ENCODE assay signal across 10 cellular contexts in the genomic region with DNA sequence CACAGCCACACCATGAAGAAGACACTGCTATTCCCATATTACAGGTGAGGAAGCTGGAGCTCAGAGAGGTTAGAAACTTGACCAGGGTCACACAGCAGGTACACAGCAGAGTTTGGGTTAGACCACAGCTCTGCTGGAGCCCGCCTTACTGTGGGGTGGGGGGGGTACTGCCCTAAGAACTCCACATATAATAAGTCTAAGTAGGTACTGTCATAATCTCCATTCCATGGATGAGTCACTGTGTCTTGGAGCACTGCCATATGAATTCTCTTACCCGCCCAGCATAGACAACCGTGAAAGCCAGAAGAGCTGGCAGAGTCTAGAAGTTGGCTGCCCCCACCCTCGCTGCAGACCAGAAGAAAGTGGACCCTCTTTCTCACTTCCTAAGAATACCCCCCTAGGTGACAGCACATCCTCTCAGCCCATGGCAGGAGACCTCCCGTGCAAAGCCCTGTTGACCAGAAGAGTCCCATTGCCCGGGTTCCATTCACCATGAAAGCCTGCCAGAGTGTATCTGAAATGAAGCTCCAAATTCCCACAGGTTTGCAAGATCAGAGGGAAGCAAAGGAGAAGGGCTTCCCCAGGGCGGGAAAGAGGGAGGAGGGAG. TPM values are rescaled to one million over a fixed set of nuclear protein-coding genes. Genes with fewer than 3 reads are reported as not detected.
A peak's percentile ranks its signal among the peaks of the same experiment; 100 is the strongest.
DNase-seq lines count a peak whose midpoint lies in the region; ATAC-seq and TF ChIP-seq lines count a peak whose summit lies in the region.
"Had no signal": no experiment of that assay in that cellular context is flagged by ENCODE, and none has a peak within 500 bp of the region (broad histone marks: within the 10 kb centered on the region; RNA-seq: fewer than 3 reads in every experiment).

No MANE protein-coding gene starts in this region.

- H3K27ac Mint-ChIP-seq in CD14-positive monocyte (peak overlapping the region in 2 of 7 donors; percentile 32 to 45), MCF 10A (ENCODE audit: low read depth, unreplicated experiment) (no peak overlapping the region)

- WGBS in lung, 2 donors: 66 to 86% methylated on average over 7 of the region's 7 CpGs

- no peaks in the 10 kb centered on the region for H3K36me3 ChIP-seq in lung (ENCODE audit: control insufficient read depth in 2 of 2, insufficient read depth in 2 of 2, low read length in 2 of 2)

- no peak overlapping the region for H3K4me3 ChIP-seq in lung

- H3K4me3 Mint-ChIP-seq in CD14-positive monocyte (no peak overlapping the region), MCF 10A (ENCODE audit: unreplicated experiment) (no peak overlapping the region)

- H3K4me1 ChIP-seq in lung (ENCODE audit: control insufficient read depth in 2 of 2, insufficient read depth in 2 of 2, low read length in 2 of 2): peaks cover 0 to 3% of the 10 kb centered on the region in 2 donors

- H3K4me1 Mint-ChIP-seq in CD14-positive monocyte (peaks cover 34% of the 10 kb centered on the region), MCF 10A (ENCODE audit: insufficient read depth, unreplicated experiment) (peaks cover 10% of the 10 kb centered on the region)

- H3K36me3 Mint-ChIP-seq in CD14-positive monocyte (no peaks in the 10 kb centered on the region), MCF 10A (ENCODE audit: insufficient read depth, unreplicated experiment) (no peaks in the 10 kb centered on the region)
- H3K36me3 Mint-ChIP-seq: naive B cell had no signal

- no peak for TF ChIP-seq CTCF in CD14-positive monocyte (IDR thresholded peaks at IDR 0.05)
- no peak for TF ChIP-seq CTCF in MCF 10A (IDR thresholded peaks at IDR 0.05; ENCODE audit: unreplicated experiment)
- no peak for TF ChIP-seq CTCF in lung (IDR thresholded peaks at IDR 0.05; ENCODE audit: control extremely low read depth, extremely low read depth)

- H3K27me3 Mint-ChIP-seq in CD14-positive monocyte (ENCODE audit: low read depth in 3 of 3): peaks cover 2 to 13% (median 10%) of the 10 kb centered on the region in 3 donors
- H3K27me3 Mint-ChIP-seq in MCF 10A (ENCODE audit: insufficient read depth, unreplicated experiment): peaks cover 31% of the 10 kb centered on the region
- H3K27me3 Mint-ChIP-seq: naive B cell had no signal

- no peaks in the 10 kb centered on the region for H3K9me3 ChIP-seq in lung (ENCODE audit: control insufficient read depth in 2 of 2, insufficient read depth in 1 of 2, low read length in 1 of 2)

- no TSS peak for BruUV-seq in MCF 10A (replicated peaks; lab: Mats Ljungman, UMichigan)

- CTCF ChIA-PET in MCF 10A (lab: Yijun Ruan, JAX): interaction anchor here (0.6 to 0.7 kb wide), 2 partner anchors 27 to 231 kb away, joined by 3 to 4 read pairs; no protein-coding TSS in a partner anchor

- intact Hi-C loops in CD14-positive monocyte (cut with micrococcal nuclease) (no loop called here), MCF 10A (cut with micrococcal nuclease) (no loop called here)

- DNase-seq in CD14-positive monocyte (ENCODE audit: low spot score): peak; percentile 30
- DNase-seq in LoVo (ENCODE audit: low spot score): peak; percentile 88
- peak; percentile 92 for DNase-seq in MCF 10A (ENCODE audit: unreplicated experiment)
- DNase-seq in lung (ENCODE audit: low spot score): no peak
- no peak for DNase-seq in NK-92 treated with Interleukin-12 subunit alpha and Interleukin-12 subunit beta, amount 100 ng/mL, for 24 hours (lab: John Stamatoyannopoulos, UW)
- DNase-seq: aorta had no signal

- H3K9me3 Mint-ChIP-seq in CD14-positive monocyte (peaks cover under 1 to 10% (median 4%) of the 10 kb centered on the region in 7 donors), MCF 10A (ENCODE audit: unreplicated experiment) (no peaks in the 10 kb centered on the region)

- H3K27me3 ChIP-seq in lung (ENCODE audit: control insufficient read depth, insufficient read depth): peaks cover 3% of the 10 kb centered on the region

- POLR2A ChIA-PET in MCF 10A (lab: Yijun Ruan, JAX): interaction anchor here (1.0 to 1.5 kb wide), 2 partner anchors 14 to 21 kb away, joined by 4 to 6 read pairs; no protein-coding TSS in a partner anchor

- H3K27ac ChIP-seq in lung (ENCODE audit: low read depth in 1 of 2, low read length in 1 of 2): no peak overlapping the region

- peak; percentile 72 for ATAC-seq in lung (ENCODE audit: insufficient read depth, low FRiP score)
- ATAC-seq in GM21515 (IDR thresholded peaks at IDR 0.05; ENCODE audit: unreplicated experiment): no peak
- no peak for ATAC-seq in HG03571 (IDR thresholded peaks at IDR 0.05; ENCODE audit: unreplicated experiment)
- ATAC-seq in HG02763 (IDR thresholded peaks at IDR 0.05; ENCODE audit: unreplicated experiment): no peak

RNA-seq across cellular contexts. Expression of a gene that starts 5.2 kb away (rescaled TPM):
- polyA plus RNA-seq in CD14-positive monocyte (under 1 TPM in 1 of 2 donors, not detected in 1; 0.08 TPM), lung (under 1 TPM; 0.06 TPM)
- total RNA-seq in MCF 10A (2022) (not detected in 2 replicates), lung (under 1 TPM in 1 of 2 donors, not detected in 1; 0.57 TPM)
- polyA plus RNA-seq: aorta had no signal

RNA-seq across cellular contexts. Expression of a gene that starts 14.6 kb away (rescaled TPM):
- not detected for polyA plus RNA-seq in CD14-positive monocyte
- not detected in 2 replicates for total RNA-seq in MCF 10A (2022)
- not detected for total RNA-seq in lung
- polyA plus RNA-seq in lung: not detected
- total RNA-seq: aorta had no signal

RNA-seq across cellular contexts. Expression of a gene that starts 54.6 kb away (rescaled TPM):
- polyA plus RNA-seq in CD14-positive monocyte (not detected), lung (1 to 10 TPM; 1.4 to 3.8 TPM)
- total RNA-seq in MCF 10A (2022) (not detected in 2 replicates), lung (1 to 10 TPM; 1.1 to 6.5 TPM)

Comparison
In these comparisons a context has a peak if more than half of its experiments do, and no peak if none do; other contexts are left out.
1. DNase-seq: peak in CD14-positive monocyte (single experiment), LoVo (single experiment) and MCF 10A (single experiment); none in lung (single experiment) and NK-92 treated with Interleukin-12 subunit alpha and Interleukin-12 subunit beta, amount 100 ng/mL, for 24 hours (single experiment).